14 cellular contexts compared by ENCODE assay signal in genomic region chr10:117134084-117135025, GRCh38. TPM values are rescaled to one million over a fixed set of nuclear protein-coding genes. Genes with fewer than 3 reads are reported as not detected.
DNase-seq lines count a peak whose midpoint lies in the region; ATAC-seq and TF ChIP-seq lines count a peak whose summit lies in the region.
"Had no signal": no experiment of that assay in that cellular context is flagged by ENCODE, and none has a peak within 500 bp of the region (broad histone marks: within the 10 kb centered on the region; RNA-seq: fewer than 3 reads in every experiment).

No MANE protein-coding gene starts in this region.

- WGBS in spleen, 5 donors = 2 to 4% (median 3%) methylated on average over 46 to 98 of the region's 98 CpGs

- peaks cover 81% of the 10 kb centered on the region for H3K27me3 Mint-ChIP-seq in activated CD8-positive, alpha-beta T cell treated with anti-CD3 and anti-CD28 coated beads, Interleukin-2, amount 10 ng/mL, durations not matched to agents 7 days and 5 days (ENCODE audit: low read depth)
- peaks cover 80% of the 10 kb centered on the region for H3K27me3 Mint-ChIP-seq in activated CD8-positive, alpha-beta T cell treated with anti-CD3 and anti-CD28 coated beads for 36 hours
- peaks cover 80% of the 10 kb centered on the region for H3K27me3 Mint-ChIP-seq in activated naive CD8-positive, alpha-beta T cell treated with anti-CD3 and anti-CD28 coated beads, Interleukin-2, amount 50 U/mL, for 24 hours
- peaks cover 93% of the 10 kb centered on the region for H3K27me3 Mint-ChIP-seq in stimulated activated memory B cell treated with anti-CD40 and anti-IgM and Interleukin-4, amounts not matched to agents 10 μg/mL and 1 μg/mL and 100 μg/mL, for 72 hours

- CTCF ChIA-PET in activated CD8-positive, alpha-beta T cell treated with anti-CD3 and anti-CD28 coated beads, Interleukin-2, amount 10 ng/mL, durations not matched to agents 7 days and 5 days (lab: Charles Lee) = interaction anchor here (0.8 to 3.5 kb wide), 2 partner anchors 33 to 40 kb away, joined by 3 to 19 read pairs; no protein-coding TSS in a partner anchor
- CTCF ChIA-PET in activated CD8-positive, alpha-beta T cell treated with anti-CD3 and anti-CD28 coated beads for 36 hours (lab: Charles Lee) = interaction anchor here (3.5 to 5.2 kb wide), 2 partner anchors 32 to 41 kb away, joined by 22 to 43 read pairs; no protein-coding TSS in a partner anchor

- H3K27ac Mint-ChIP-seq in activated CD8-positive, alpha-beta T cell treated with anti-CD3 and anti-CD28 coated beads, Interleukin-2, amount 10 ng/mL, durations not matched to agents 7 days and 5 days = no peak overlapping the region
- H3K27ac Mint-ChIP-seq in activated CD8-positive, alpha-beta T cell treated with anti-CD3 and anti-CD28 coated beads for 36 hours = no peak overlapping the region
- no peak overlapping the region for H3K27ac Mint-ChIP-seq in activated naive CD8-positive, alpha-beta T cell treated with anti-CD3 and anti-CD28 coated beads, Interleukin-2, amount 50 U/mL, for 24 hours
- H3K27ac Mint-ChIP-seq in stimulated activated memory B cell treated with anti-CD40 and anti-IgM and Interleukin-4, amounts not matched to agents 10 μg/mL and 1 μg/mL and 100 μg/mL, for 72 hours = no peak overlapping the region

- H3K9me3 ChIP-seq in iPS-18c (ENCODE audit: control insufficient read depth, insufficient read depth, low read length) = no peaks in the 10 kb centered on the region
- H3K9me3 ChIP-seq in spleen = no peaks in the 10 kb centered on the region

- H3K4me3 ChIP-seq in iPS-18c (ENCODE audit: insufficient read depth, low read depth, low read length) (peak overlapping the region; percentile 46; the same call in 1 of the 2 replicates), spleen (peak overlapping the region in 4 of 8 donors; percentile 4 to 54 (median 13))

- DNase-seq in activated CD8-positive, alpha-beta T cell treated with anti-CD3 and anti-CD28 coated beads, Interleukin-2, amount 10 ng/mL, durations not matched to agents 7 days and 5 days = no peak
- no peak for DNase-seq in activated CD8-positive, alpha-beta T cell treated with anti-CD3 and anti-CD28 coated beads for 36 hours
- DNase-seq in activated naive CD8-positive, alpha-beta T cell treated with anti-CD3 and anti-CD28 coated beads, Interleukin-2, amount 50 U/mL, for 24 hours = no peak
- DNase-seq in spleen = no peak
- DNase-seq: AML-193; aorta; NK-92 treated with Interleukin-12 subunit alpha and Interleukin-12 subunit beta, amount 100 ng/mL, for 24 hours had no signal

- peaks cover 8 to 100% (median 98%) of the 10 kb centered on the region in 7 donors for H3K27me3 ChIP-seq in spleen (replicated peaks in 1 of 7)

- H3K27ac ChIP-seq in spleen = no peak overlapping the region
- H3K27ac ChIP-seq: VCaP had no signal

- H3K4me1 ChIP-seq in spleen = peaks cover 12 to 70% (median 55%) of the 10 kb centered on the region in 6 donors

- H3K36me3 Mint-ChIP-seq in activated CD8-positive, alpha-beta T cell treated with anti-CD3 and anti-CD28 coated beads, Interleukin-2, amount 10 ng/mL, durations not matched to agents 7 days and 5 days (ENCODE audit: low read depth) = peaks cover 8% of the 10 kb centered on the region
- no peaks in the 10 kb centered on the region for H3K36me3 Mint-ChIP-seq in activated CD8-positive, alpha-beta T cell treated with anti-CD3 and anti-CD28 coated beads for 36 hours (ENCODE audit: low read depth)
- no peaks in the 10 kb centered on the region for H3K36me3 Mint-ChIP-seq in activated naive CD8-positive, alpha-beta T cell treated with anti-CD3 and anti-CD28 coated beads, Interleukin-2, amount 50 U/mL, for 24 hours (ENCODE audit: low read depth)
- peaks cover 5% of the 10 kb centered on the region for H3K36me3 Mint-ChIP-seq in stimulated activated memory B cell treated with anti-CD40 and anti-IgM and Interleukin-4, amounts not matched to agents 10 μg/mL and 1 μg/mL and 100 μg/mL, for 72 hours

- POLR2A ChIA-PET in activated CD8-positive, alpha-beta T cell treated with anti-CD3 and anti-CD28 coated beads, Interleukin-2, amount 10 ng/mL, durations not matched to agents 7 days and 5 days (lab: Charles Lee) = interaction anchor here (0.5 kb wide), 1 partner anchor 1341 kb away, joined by 3 read pairs; no protein-coding TSS in a partner anchor
- POLR2A ChIA-PET in activated CD8-positive, alpha-beta T cell treated with anti-CD3 and anti-CD28 coated beads for 36 hours (lab: Charles Lee) = interaction anchor here (0.6 kb wide), 2 partner anchors 394 to 413 kb away, joined by 3 read pairs; no protein-coding TSS in a partner anchor

- TF ChIP-seq CTCF in activated CD8-positive, alpha-beta T cell treated with anti-CD3 and anti-CD28 coated beads for 36 hours (IDR thresholded peaks at IDR 0.05) = no peak
- no peak for TF ChIP-seq CTCF in spleen (IDR thresholded peaks at IDR 0.05 in 8 of 11, conservative IDR thresholded peaks at IDR 0.05 in 3 of 11)

- no peaks in the 10 kb centered on the region for H3K36me3 ChIP-seq in spleen

- no peak for TF ChIP-seq POLR2A in spleen (IDR thresholded peaks at IDR 0.05)

- H3K9me3 Mint-ChIP-seq in activated CD8-positive, alpha-beta T cell treated with anti-CD3 and anti-CD28 coated beads, Interleukin-2, amount 10 ng/mL, durations not matched to agents 7 days and 5 days (ENCODE audit: insufficient read depth) = peaks cover 4% of the 10 kb centered on the region
- H3K9me3 Mint-ChIP-seq in activated CD8-positive, alpha-beta T cell treated with anti-CD3 and anti-CD28 coated beads for 36 hours = no peaks in the 10 kb centered on the region
- H3K9me3 Mint-ChIP-seq in activated naive CD8-positive, alpha-beta T cell treated with anti-CD3 and anti-CD28 coated beads, Interleukin-2, amount 50 U/mL, for 24 hours = no peaks in the 10 kb centered on the region
- peaks cover 3% of the 10 kb centered on the region for H3K9me3 Mint-ChIP-seq in stimulated activated memory B cell treated with anti-CD40 and anti-IgM and Interleukin-4, amounts not matched to agents 10 μg/mL and 1 μg/mL and 100 μg/mL, for 72 hours

- intact Hi-C loops in activated CD8-positive, alpha-beta T cell treated with anti-CD3 and anti-CD28 coated beads for 36 hours (cut with micrococcal nuclease) = loop anchor here (10.0 kb wide), 1 partner anchor 400 kb away; no protein-coding TSS in a partner anchor
- intact Hi-C loops in spleen (cut with DNase I; ENCODE audit: low total_unique reads) = no loop called here

- no peak for ATAC-seq in activated CD8-positive, alpha-beta T cell treated with anti-CD3 and anti-CD28 coated beads, Interleukin-2, amount 10 ng/mL, durations not matched to agents 7 days and 5 days
- ATAC-seq in activated CD8-positive, alpha-beta T cell treated with anti-CD3 and anti-CD28 coated beads for 36 hours = no peak
- ATAC-seq in activated naive CD8-positive, alpha-beta T cell treated with anti-CD3 and anti-CD28 coated beads, Interleukin-2, amount 50 U/mL, for 24 hours = peak; percentile 18
- no peak for ATAC-seq in stimulated activated memory B cell treated with anti-CD40 and anti-IgM and Interleukin-4, amounts not matched to agents 10 μg/mL and 1 μg/mL and 100 μg/mL, for 72 hours
- ATAC-seq in GM21515 (IDR thresholded peaks at IDR 0.05; ENCODE audit: unreplicated experiment) (no peak), GM18502 (IDR thresholded peaks at IDR 0.05; ENCODE audit: poor library complexity, unreplicated experiment) (no peak)
- ATAC-seq: HCT116 had no signal

- peak overlapping the region; percentile 31 for H3K4me3 Mint-ChIP-seq in activated CD8-positive, alpha-beta T cell treated with anti-CD3 and anti-CD28 coated beads, Interleukin-2, amount 10 ng/mL, durations not matched to agents 7 days and 5 days
- no peak overlapping the region for H3K4me3 Mint-ChIP-seq in activated CD8-positive, alpha-beta T cell treated with anti-CD3 and anti-CD28 coated beads for 36 hours
- no peak overlapping the region for H3K4me3 Mint-ChIP-seq in activated naive CD8-positive, alpha-beta T cell treated with anti-CD3 and anti-CD28 coated beads, Interleukin-2, amount 50 U/mL, for 24 hours
- H3K4me3 Mint-ChIP-seq in stimulated activated memory B cell treated with anti-CD40 and anti-IgM and Interleukin-4, amounts not matched to agents 10 μg/mL and 1 μg/mL and 100 μg/mL, for 72 hours = peak overlapping the region; percentile 59

- H3K4me1 Mint-ChIP-seq in activated CD8-positive, alpha-beta T cell treated with anti-CD3 and anti-CD28 coated beads, Interleukin-2, amount 10 ng/mL, durations not matched to agents 7 days and 5 days (ENCODE audit: low read depth) = peaks cover 17% of the 10 kb centered on the region
- peaks cover 29% of the 10 kb centered on the region for H3K4me1 Mint-ChIP-seq in activated CD8-positive, alpha-beta T cell treated with anti-CD3 and anti-CD28 coated beads for 36 hours (ENCODE audit: low read depth)
- peaks cover 35% of the 10 kb centered on the region for H3K4me1 Mint-ChIP-seq in activated naive CD8-positive, alpha-beta T cell treated with anti-CD3 and anti-CD28 coated beads, Interleukin-2, amount 50 U/mL, for 24 hours
- peaks cover 30% of the 10 kb centered on the region for H3K4me1 Mint-ChIP-seq in stimulated activated memory B cell treated with anti-CD40 and anti-IgM and Interleukin-4, amounts not matched to agents 10 μg/mL and 1 μg/mL and 100 μg/mL, for 72 hours

RNA-seq across cellular contexts. Expression of gene VAX1, which starts 3.7 kb away (rescaled TPM):
- total RNA-seq in activated CD8-positive, alpha-beta T cell treated with anti-CD3 and anti-CD28 coated beads, Interleukin-2, amount 10 ng/mL, durations not matched to agents 7 days and 5 days = not detected
- total RNA-seq in activated CD8-positive, alpha-beta T cell treated with anti-CD3 and anti-CD28 coated beads for 36 hours = not detected
- total RNA-seq in spleen = not detected
- polyA plus RNA-seq in spleen = not detected
- total RNA-seq: aorta, HT1080 had no signal
- polyA plus RNA-seq: aorta had no signal

Comparison
In these comparisons a context has a peak if more than half of its experiments do, and no peak if none do; other contexts are left out.
1. H3K4me3 Mint-ChIP-seq: peak in activated CD8-positive, alpha-beta T cell treated with anti-CD3 and anti-CD28 coated beads, Interleukin-2, amount 10 ng/mL, durations not matched to agents 7 days and 5 days (single experiment) and stimulated activated memory B cell treated with anti-CD40 and anti-IgM and Interleukin-4, amounts not matched to agents 10 μg/mL and 1 μg/mL and 100 μg/mL, for 72 hours (single experiment); none in activated CD8-positive, alpha-beta T cell treated with anti-CD3 and anti-CD28 coated beads for 36 hours (single experiment) and activated naive CD8-positive, alpha-beta T cell treated with anti-CD3 and anti-CD28 coated beads, Interleukin-2, amount 50 U/mL, for 24 hours (single experiment).